ENCODE assay signal across 36 cellular contexts in genomic region chr5:161685461-161685860, GRCh38. TPM values are rescaled to one million over a fixed set of nuclear protein-coding genes. Genes with fewer than 3 reads are reported as not detected.
"Had no signal": no experiment of that assay in that cellular context is flagged by ENCODE, and none has a peak within 500 bp of the region (broad histone marks: within the 10 kb centered on the region; RNA-seq: fewer than 3 reads in every experiment).

TSS of gene GABRA6 (plus strand) at chr5:161685721. CDS start at chr5:161685990, 269 bp downstream.

- H3K27me3 Mint-ChIP-seq: activated CD4-positive, alpha-beta memory T cell treated with anti-CD3 and anti-CD28 coated beads for 36 hours; activated CD4-positive, alpha-beta T cell treated with anti-CD3 and anti-CD28 coated beads for 36 hours; activated CD4-positive, alpha-beta T cell treated with anti-CD3 and anti-CD28 coated beads, Interleukin-2, amount 10 ng/mL, durations not matched to agents 24 days and 14 days; activated naive CD8-positive, alpha-beta T cell; activated T-helper 17 cell treated with anti-CD3 and anti-CD28 coated beads, Interleukin-2, amount 50 U/mL, for 72 hours; central memory CD8-positive, alpha-beta T cell had no signal

- DNase-seq: activated CD4-positive, alpha-beta memory T cell treated with anti-CD3 and anti-CD28 coated beads for 36 hours; activated CD4-positive, alpha-beta T cell treated with anti-CD3 and anti-CD28 coated beads for 36 hours; activated CD4-positive, alpha-beta T cell treated with anti-CD3 and anti-CD28 coated beads, Interleukin-2, amount 10 ng/mL, durations not matched to agents 24 days and 14 days; activated CD4-positive, CD25-positive, alpha-beta regulatory T cell; activated CD4-positive, CD25-positive, alpha-beta regulatory T cell treated with anti-CD3 and anti-CD28 coated beads, Interleukin-2, amount 50 U/mL, for 72 hours; activated effector memory CD4-positive, alpha-beta T cell treated with Interleukin-2 at 50 U/mL for 16 hours; activated gamma-delta T cell treated with Interleukin-2 at 50 U/mL for 16 hours; activated naive CD4-positive, alpha-beta T cell treated with anti-CD3 and anti-CD28 coated beads, Interleukin-2, amount 50 U/mL, for 16 hours; activated naive CD4-positive, alpha-beta T cell treated with Interleukin-2 at 50 U/mL for 16 hours; activated T-cell treated with anti-CD3 and anti-CD28 coated beads, Interleukin-2, amount 50 U/mL, for 4 hours; amniotic stem cell; anterior cingulate cortex; brain microvascular endothelial cell; colonic mucosa; effector CD8-positive, alpha-beta T cell; esophagus squamous epithelium; foreskin melanocyte; heart right ventricle; T-helper 2 cell had no signal

- FAIRE-seq: astrocyte, bronchial epithelial cell, endometrium, endothelial cell of umbilical vein had no signal

- H3K9me3 ChIP-seq: colonic mucosa, esophagus squamous epithelium, gastroesophageal sphincter had no signal

- H3K27ac Mint-ChIP-seq: activated CD4-positive, alpha-beta memory T cell treated with anti-CD3 and anti-CD28 coated beads for 36 hours; activated CD4-positive, alpha-beta T cell treated with anti-CD3 and anti-CD28 coated beads for 36 hours; activated CD4-positive, alpha-beta T cell treated with anti-CD3 and anti-CD28 coated beads, Interleukin-2, amount 10 ng/mL, durations not matched to agents 24 days and 14 days; activated naive CD8-positive, alpha-beta T cell; activated T-helper 17 cell treated with anti-CD3 and anti-CD28 coated beads, Interleukin-2, amount 50 U/mL, for 72 hours had no signal

- H3K4me1 ChIP-seq: colonic mucosa, esophagus squamous epithelium, gastroesophageal sphincter, heart right ventricle had no signal

- H3K9me3 Mint-ChIP-seq: activated CD4-positive, alpha-beta T cell treated with anti-CD3 and anti-CD28 coated beads, Interleukin-2, amount 10 ng/mL, durations not matched to agents 24 days and 14 days had no signal

- H3K36me3 Mint-ChIP-seq: activated CD4-positive, alpha-beta memory T cell treated with anti-CD3 and anti-CD28 coated beads for 36 hours; activated naive CD8-positive, alpha-beta T cell had no signal

- H3K27me3 ChIP-seq: brain microvascular endothelial cell, colonic mucosa, esophagus squamous epithelium, gastroesophageal sphincter, heart right ventricle had no signal

- H3K36me3 ChIP-seq: brain microvascular endothelial cell, colonic mucosa, esophagus squamous epithelium, gastroesophageal sphincter, heart right ventricle had no signal

- H3K4me1 Mint-ChIP-seq: activated CD4-positive, alpha-beta T cell treated with anti-CD3 and anti-CD28 coated beads for 36 hours; activated CD4-positive, alpha-beta T cell treated with anti-CD3 and anti-CD28 coated beads, Interleukin-2, amount 10 ng/mL, durations not matched to agents 24 days and 14 days; activated T-helper 17 cell treated with anti-CD3 and anti-CD28 coated beads, Interleukin-2, amount 50 U/mL, for 72 hours; central memory CD8-positive, alpha-beta T cell had no signal

- H3K27ac ChIP-seq: brain microvascular endothelial cell, colonic mucosa, epithelial cell of prostate, esophagus squamous epithelium, gastroesophageal sphincter, heart right ventricle had no signal

- ATAC-seq: activated CD4-positive, alpha-beta T cell treated with anti-CD3 and anti-CD28 coated beads for 36 hours; activated T-cell treated with anti-CD3 and anti-CD28 coated beads, Interleukin-2, amount 50 U/mL, for 4 hours; activated T-helper 17 cell treated with anti-CD3 and anti-CD28 coated beads, Interleukin-2, amount 50 U/mL, for 72 hours; gastroesophageal sphincter; heart right ventricle had no signal

- H3K4me3 Mint-ChIP-seq: activated CD4-positive, alpha-beta memory T cell treated with anti-CD3 and anti-CD28 coated beads for 36 hours; activated CD4-positive, alpha-beta T cell treated with anti-CD3 and anti-CD28 coated beads for 36 hours; activated CD4-positive, alpha-beta T cell treated with anti-CD3 and anti-CD28 coated beads, Interleukin-2, amount 10 ng/mL, durations not matched to agents 24 days and 14 days; activated naive CD8-positive, alpha-beta T cell; activated T-cell treated with anti-CD3 and anti-CD28 coated beads, Interleukin-2, amount 50 U/mL, for 4 hours; activated T-helper 17 cell treated with anti-CD3 and anti-CD28 coated beads, Interleukin-2, amount 50 U/mL, for 72 hours; central memory CD8-positive, alpha-beta T cell had no signal

- H3K4me3 ChIP-seq: colonic mucosa, esophagus squamous epithelium, gastroesophageal sphincter, heart right ventricle had no signal

RNA-seq across cellular contexts. Expression of gene GABRA6, which starts in this region (rescaled TPM):
- total RNA-seq: activated CD4-positive, alpha-beta memory T cell treated with anti-CD3 and anti-CD28 coated beads for 36 hours; activated CD4-positive, alpha-beta T cell treated with anti-CD3 and anti-CD28 coated beads for 36 hours; activated CD4-positive, alpha-beta T cell treated with anti-CD3 and anti-CD28 coated beads, Interleukin-2, amount 10 ng/mL, durations not matched to agents 24 days and 14 days; activated T-cell treated with anti-CD3 and anti-CD28 coated beads, Interleukin-2, amount 50 U/mL, for 4 hours; activated T-helper 17 cell treated with anti-CD3 and anti-CD28 coated beads, Interleukin-2, amount 50 U/mL, for 72 hours; astrocyte; bronchial epithelial cell; cardiac septum; colonic mucosa; dermis microvascular lymphatic vessel endothelial cell; endothelial cell of umbilical vein; esophagus squamous epithelium; fibroblast of lung; fibroblast of villous mesenchyme; glomerular endothelial cell; heart right ventricle; T-helper 1 cell treated with Interleukin-12 subunit alpha and Interleukin-12 subunit beta and Interleukin-4 antibody, amounts not matched to agents 30 ng/mL and 1 ng/mL, for 36 hours had no signal
- polyA plus RNA-seq: adipose tissue, endothelial cell of umbilical vein, esophagus, fibroblast of lung, heart right ventricle had no signal
